Comparison of ENCODE assay signal across 1 cellular context in the genomic region with DNA sequence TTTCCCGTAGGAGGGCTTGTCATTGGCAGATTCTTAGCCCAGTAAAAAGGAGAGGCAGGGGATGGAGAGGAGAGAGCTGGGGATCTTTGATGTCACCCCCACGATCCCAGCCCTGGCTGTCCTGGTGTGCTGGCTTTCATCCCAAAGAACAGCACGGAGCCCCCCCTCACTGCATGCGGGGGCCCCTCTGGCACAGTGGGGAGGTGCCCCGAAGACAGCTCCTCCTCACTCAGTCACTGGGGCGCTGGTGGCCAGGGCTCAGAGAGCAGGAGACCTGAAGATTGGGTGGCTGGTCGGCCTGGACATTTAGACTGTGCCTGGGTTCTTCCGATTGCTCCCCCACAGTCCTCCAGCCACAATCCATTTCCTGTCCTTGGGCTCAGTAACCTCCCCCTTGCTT.
TF ChIP-seq lines count a peak whose summit lies in the region.

No MANE protein-coding gene starts in this region.

TF ChIP-seq in H1, 55 proteins besides CTCF, POLR2A, EP300 and RAD21 (continued from another document):
- no peak for TF ChIP-seq RBBP5 (IDR thresholded peaks at IDR 0.05; ENCODE audit: borderline replicate concordance, low read depth, low read length)
